Comparison of ENCODE assay signal across 24 cellular contexts in the genomic region with DNA sequence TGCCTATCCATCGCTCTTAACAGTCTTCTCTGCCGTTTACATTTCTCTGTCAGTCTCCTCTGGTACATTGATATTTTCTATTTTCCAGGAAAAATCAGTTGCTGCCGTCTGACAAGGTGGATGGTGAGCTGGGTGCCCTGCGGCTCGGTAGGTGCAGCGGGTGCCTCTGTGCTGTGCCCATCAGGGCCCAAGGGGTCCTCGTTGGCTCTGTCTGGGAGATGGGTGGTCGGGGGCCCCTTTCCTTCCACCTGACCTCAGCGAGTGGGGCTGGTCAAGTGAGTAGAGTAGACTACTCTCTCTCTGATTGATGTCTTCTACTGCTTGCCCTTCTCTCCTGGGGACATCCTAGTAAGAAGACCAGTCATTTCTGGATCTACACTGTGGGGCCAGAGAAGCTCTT.
"Had no signal": no experiment of that assay in that cellular context is flagged by ENCODE, and none has a peak within 500 bp of the region (broad histone marks: within the 10 kb centered on the region; RNA-seq: fewer than 3 reads in every experiment).

No MANE protein-coding gene starts in this region.

- H3K4me3 Mint-ChIP-seq: effector memory CD8-positive, alpha-beta T cell; mesothelial cell of epicardium; naive B cell; nephron; stimulated activated memory B cell treated with anti-CD40 and anti-IgM and Interleukin-4, amounts not matched to agents 10 μg/mL and 1 μg/mL and 100 μg/mL, for 72 hours had no signal

- DNase-seq: cortex of kidney; effector memory CD8-positive, alpha-beta T cell; erythroblast; gastrocnemius medialis; mesenchymal stem cell; mucosa of descending colon; naive B cell; nucleus accumbens; ovary; posterior cingulate gyrus; psoas muscle; right cardiac atrium; sigmoid colon; stimulated activated CD4-positive, alpha-beta T cell treated with anti-CD3 and anti-CD28 coated beads, Interleukin-2, amount 100 ng/mL, for 24 hours; stimulated activated CD4-positive, alpha-beta T cell treated with anti-CD3 and anti-CD28 coated beads, Interleukin-4, amount 100 ng/mL, for 24 hours; stimulated activated naive CD8-positive, alpha-beta T cell treated with anti-CD3 and anti-CD28 coated beads, Interleukin-15, Interleukin-2, amounts not matched to agents 100 U/mL and 50 U/mL, for 24 hours; substantia nigra; testis; transverse colon; upper lobe of right lung had no signal

- ATAC-seq: effector memory CD8-positive, alpha-beta T cell; gastrocnemius medialis; mucosa of descending colon; psoas muscle; right cardiac atrium; stimulated activated memory B cell treated with anti-CD40 and anti-IgM and Interleukin-4, amounts not matched to agents 10 μg/mL and 1 μg/mL and 100 μg/mL, for 72 hours; stimulated activated naive CD8-positive, alpha-beta T cell treated with anti-CD3 and anti-CD28 coated beads, Interleukin-15, Interleukin-2, amounts not matched to agents 100 U/mL and 50 U/mL, for 24 hours; upper lobe of right lung had no signal

- H3K27ac ChIP-seq: gastrocnemius medialis, ovary, psoas muscle, sigmoid colon, testis, transverse colon, upper lobe of right lung, vagina had no signal

- H3K4me1 ChIP-seq: gastrocnemius medialis, psoas muscle, sigmoid colon, testis, transverse colon, upper lobe of right lung, vagina had no signal

- H3K4me3 ChIP-seq: gastrocnemius medialis, mucosa of descending colon, ovary, psoas muscle, sigmoid colon, testis, transverse colon, upper lobe of right lung, vagina had no signal

- H3K9me3 ChIP-seq: gastrocnemius medialis, ovary, psoas muscle, testis, transverse colon, upper lobe of right lung, vagina had no signal

- H3K27ac Mint-ChIP-seq: effector memory CD8-positive, alpha-beta T cell; mesothelial cell of epicardium; naive B cell; nephron; stimulated activated memory B cell treated with anti-CD40 and anti-IgM and Interleukin-4, amounts not matched to agents 10 μg/mL and 1 μg/mL and 100 μg/mL, for 72 hours had no signal

- H3K36me3 ChIP-seq: gastrocnemius medialis, ovary, sigmoid colon, transverse colon, upper lobe of right lung, vagina had no signal

- H3K4me1 Mint-ChIP-seq: mesothelial cell of epicardium; naive B cell; nephron; stimulated activated memory B cell treated with anti-CD40 and anti-IgM and Interleukin-4, amounts not matched to agents 10 μg/mL and 1 μg/mL and 100 μg/mL, for 72 hours had no signal

- H3K27me3 ChIP-seq: gastrocnemius medialis, ovary, sigmoid colon, testis, transverse colon, upper lobe of right lung, vagina had no signal
